In genomic region chr14:42490536-42490935, GRCh38 we compare ENCODE assay signal across 20 cellular contexts.
"Had no signal": no experiment of that assay in that cellular context is flagged by ENCODE, and none has a peak within 500 bp of the region (broad histone marks: within the 10 kb centered on the region; RNA-seq: fewer than 3 reads in every experiment).

No MANE protein-coding gene starts in this region.

- H3K9ac ChIP-seq: parathyroid adenoma had no signal

- H3K4me3 ChIP-seq: coronary artery, esophagus squamous epithelium, gastrocnemius medialis, thyroid gland, upper lobe of right lung had no signal

- ATAC-seq: gastrocnemius medialis, right cardiac atrium, upper lobe of right lung had no signal

- H2AFZ ChIP-seq: parathyroid adenoma had no signal

- H3K79me2 ChIP-seq: parathyroid adenoma had no signal

- H3K27ac ChIP-seq: coronary artery, esophagus squamous epithelium, gastrocnemius medialis, parathyroid adenoma, thyroid gland, upper lobe of right lung had no signal

- H3K4me1 ChIP-seq: esophagus squamous epithelium, gastrocnemius medialis, parathyroid adenoma, thyroid gland, upper lobe of right lung had no signal

- H3K9me3 ChIP-seq: esophagus squamous epithelium, gastrocnemius medialis, thyroid gland, upper lobe of right lung had no signal

- DNase-seq: activated B cell treated with CpG ODN at 0.5 μM for 24 hours; activated CD4-positive, alpha-beta memory T cell treated with anti-CD3 and anti-CD28 coated beads for 36 hours; activated CD4-positive, alpha-beta T cell treated with anti-CD3 and anti-CD28 coated beads for 48 hours; activated naive CD4-positive, alpha-beta T cell treated with Interleukin-2 at 50 U/mL for 16 hours; activated naive CD8-positive, alpha-beta T cell treated with anti-CD3 and anti-CD28 coated beads for 36 hours; activated T-cell treated with anti-CD3 and anti-CD28 coated beads, Interleukin-2, amount 50 U/mL, for 48 hours; endodermal cell; esophagus squamous epithelium; gastrocnemius medialis; hippocampal formation; nephron progenitor cell; right cardiac atrium; stimulated activated CD4-positive, alpha-beta T cell treated with anti-CD3 and anti-CD28 coated beads, Interleukin-12 subunit alpha, Interleukin-12 subunit beta, amount 100 ng/mL, for 4 hours; stimulated activated CD4-positive, alpha-beta T cell treated with anti-CD3 and anti-CD28 coated beads, Interleukin-4, amount 100 ng/mL, for 4 hours; substantia nigra; T1000; thyroid gland; upper lobe of right lung had no signal

- H3K27me3 ChIP-seq: esophagus squamous epithelium, gastrocnemius medialis, thyroid gland, upper lobe of right lung had no signal

- H3K36me3 ChIP-seq: esophagus squamous epithelium, gastrocnemius medialis, thyroid gland, upper lobe of right lung had no signal
